In the genomic region with DNA sequence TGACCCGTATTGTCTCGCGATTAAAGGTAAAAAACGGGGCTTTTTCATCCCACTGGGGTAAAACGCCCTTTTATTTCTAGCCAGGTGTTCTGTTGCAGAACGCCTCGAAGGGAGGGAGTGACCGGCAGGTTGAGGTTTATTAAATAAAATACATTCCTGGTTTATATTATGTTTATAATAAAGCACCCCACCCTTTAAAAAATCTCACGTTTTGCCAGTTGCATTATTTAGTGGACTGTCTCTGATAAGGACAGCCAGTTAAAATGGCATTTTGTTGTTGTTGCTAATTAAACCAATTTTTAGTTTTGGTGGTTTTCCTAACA, we compare ENCODE assay signal across 9 cellular contexts. TPM values are rescaled to one million over a fixed set of nuclear protein-coding genes. Genes with fewer than 3 reads are reported as not detected.
DNase-seq lines count a peak whose midpoint lies in the region; ATAC-seq, FAIRE-seq and TF ChIP-seq lines count a peak whose summit lies in the region.
"Had no signal": no experiment of that assay in that cellular context is flagged by ENCODE, and none has a peak within 500 bp of the region (broad histone marks: within the 10 kb centered on the region; RNA-seq: fewer than 3 reads in every experiment).

No MANE protein-coding gene starts in this region.

- no peaks in the 10 kb centered on the region for H3K27me3 ChIP-seq in CD8-positive, alpha-beta T cell (ENCODE audit: insufficient read depth, low read length)
- H3K27me3 ChIP-seq in RWPE2 (ENCODE audit: insufficient read depth, poor library complexity, severe bottlenecking), result no peaks in the 10 kb centered on the region
- H3K27me3 ChIP-seq in esophagus muscularis mucosa, result no peaks in the 10 kb centered on the region
- H3K27me3 ChIP-seq in parathyroid adenoma (ENCODE audit: control insufficient read depth, insufficient read depth, low read length), result no peaks in the 10 kb centered on the region

- no peak overlapping the region for H3K9ac ChIP-seq in parathyroid adenoma

- H3K4me3 Mint-ChIP-seq in CD8-positive, alpha-beta T cell, result peak overlapping the region; percentile 97

- H3K36me3 ChIP-seq in CD8-positive, alpha-beta T cell (ENCODE audit: insufficient read depth, low read length), result no peaks in the 10 kb centered on the region
- peaks cover 15% of the 10 kb centered on the region for H3K36me3 ChIP-seq in RWPE2 (ENCODE audit: low read depth)
- peaks cover 19 to 31% (median 24%) of the 10 kb centered on the region in 4 donors for H3K36me3 ChIP-seq in esophagus muscularis mucosa
- H3K36me3 ChIP-seq in parathyroid adenoma (ENCODE audit: control insufficient read depth, insufficient read depth, low read length), result no peaks in the 10 kb centered on the region

- H3K9me3 Mint-ChIP-seq in CD8-positive, alpha-beta T cell, result peaks cover 33% of the 10 kb centered on the region

- CTCF ChIA-PET in CD8-positive, alpha-beta T cell (lab: Charles Lee), result no interaction called here

- peak overlapping the region; percentile 70 for H2AFZ ChIP-seq in parathyroid adenoma

- peaks cover 51% of the 10 kb centered on the region for H3K36me3 Mint-ChIP-seq in CD8-positive, alpha-beta T cell

- DNase-seq in CD8-positive, alpha-beta T cell, result no peak
- DNase-seq in RWPE2 (ENCODE audit: low spot score) (no peak), esophagus muscularis mucosa (ENCODE audit: extremely low spot score) (no peak), RCC 7860 (ENCODE audit: low spot score) (no peak), DMS 273 (lab: John Stamatoyannopoulos, UW; ENCODE audit: unreplicated experiment) (no peak), NCI-H187 (lab: John Stamatoyannopoulos, UW) (no peak)
- DNase-seq: NCI-H1105 treated with DMSO at 0.1 percent for 48 hours had no signal

- peak overlapping the region; percentile 76 for H3K27ac ChIP-seq in CD8-positive, alpha-beta T cell (ENCODE audit: low read depth, low read length)
- H3K27ac ChIP-seq in RWPE2 (ENCODE audit: poor library complexity, severe bottlenecking) (peak overlapping the region; percentile 54), esophagus muscularis mucosa (replicated peaks in 1 of 4) (peak overlapping the region; percentile 70 to 90 (median 76)), parathyroid adenoma (peak overlapping the region; percentile 57)

- intact Hi-C loops in CD8-positive, alpha-beta T cell (cut with DNase I, micrococcal nuclease), result loop anchor here (1.0 to 2.0 kb wide), 8 partner anchors 24 to 419 kb away; a partner anchor contains a TSS
- intact Hi-C loops in esophagus muscularis mucosa (cut with DNase I), result loop anchor here (2.0 to 5.0 kb wide), 3 partner anchors 25 to 800 kb away; a partner anchor contains a TSS

- peaks cover 4% of the 10 kb centered on the region for H3K9me3 ChIP-seq in CD8-positive, alpha-beta T cell (ENCODE audit: low read length)
- peaks cover 7% of the 10 kb centered on the region for H3K9me3 ChIP-seq in RWPE2 (ENCODE audit: severe bottlenecking)
- peaks cover 0 to 49% (median 35%) of the 10 kb centered on the region in 4 donors for H3K9me3 ChIP-seq in esophagus muscularis mucosa
- no peaks in the 10 kb centered on the region for H3K9me3 ChIP-seq in parathyroid adenoma (ENCODE audit: control insufficient read depth, low read length)

- peaks cover 17% of the 10 kb centered on the region for H3K4me1 Mint-ChIP-seq in CD8-positive, alpha-beta T cell (ENCODE audit: low read depth)

- POLR2A ChIA-PET in CD8-positive, alpha-beta T cell (lab: Charles Lee), result interaction anchor here (0.9 to 1.7 kb wide), 5 partner anchors 9 to 308 kb away, joined by 3 to 6 read pairs (median 3); a partner anchor contains a TSS

- no peak for TF ChIP-seq EP300 in esophagus muscularis mucosa (IDR thresholded peaks at IDR 0.05)

- no peak for TF ChIP-seq CTCF in CD8-positive, alpha-beta T cell (IDR thresholded peaks at IDR 0.05)
- TF ChIP-seq CTCF in RWPE2 (IDR thresholded peaks at IDR 0.05; ENCODE audit: poor library complexity, severe bottlenecking) (no peak), esophagus muscularis mucosa (IDR thresholded peaks at IDR 0.05) (no peak), parathyroid adenoma (IDR thresholded peaks at IDR 0.05) (no peak)

- H3K79me2 ChIP-seq in parathyroid adenoma, result no peaks in the 10 kb centered on the region

- WGBS in esophagus muscularis mucosa, result under 1% methylated on average over 9 of the region's 9 CpGs

- peak overlapping the region; percentile 98 for H3K27ac Mint-ChIP-seq in CD8-positive, alpha-beta T cell

- TF ChIP-seq POLR2A in esophagus muscularis mucosa (IDR thresholded peaks at IDR 0.05; ENCODE audit: low read depth), result no peak

- H3K4me1 ChIP-seq in CD8-positive, alpha-beta T cell (ENCODE audit: insufficient read depth, low read length), result peaks cover 3% of the 10 kb centered on the region
- H3K4me1 ChIP-seq in RWPE2 (ENCODE audit: insufficient read depth, poor library complexity, severe bottlenecking), result no peaks in the 10 kb centered on the region
- peaks cover 5 to 25% (median 16%) of the 10 kb centered on the region in 4 donors for H3K4me1 ChIP-seq in esophagus muscularis mucosa
- no peaks in the 10 kb centered on the region for H3K4me1 ChIP-seq in parathyroid adenoma

- H3K4me2 ChIP-seq in parathyroid adenoma (ENCODE audit: low read length), result peak overlapping the region; percentile 78

- peak overlapping the region; percentile 97 for H3K4me3 ChIP-seq in CD8-positive, alpha-beta T cell (ENCODE audit: low read depth, low read length)
- H3K4me3 ChIP-seq in RWPE2 (ENCODE audit: severe bottlenecking), result peak overlapping the region; percentile 44
- H3K4me3 ChIP-seq in esophagus muscularis mucosa, result peak overlapping the region; percentile 69 to 82 (median 74)
- H3K4me3 ChIP-seq in parathyroid adenoma (ENCODE audit: low read depth, low read length), result peak overlapping the region; percentile 99

- no peak for FAIRE-seq in RCC 7860 (lab: Jason Lieb, UNC)

- ATAC-seq in CD8-positive, alpha-beta T cell, result no peak
- no peak for ATAC-seq in RWPE2 (ENCODE audit: low read depth)
- no peak for ATAC-seq in GM21737 (IDR thresholded peaks at IDR 0.05; ENCODE audit: unreplicated experiment)

- H3K27me3 Mint-ChIP-seq in CD8-positive, alpha-beta T cell (ENCODE audit: low read depth), result no peaks in the 10 kb centered on the region

RNA-seq across cellular contexts. Expression of a gene that starts 25.1 kb away (rescaled TPM):
- total RNA-seq in CD8-positive, alpha-beta T cell, result 1 to 10 TPM; 1.5 to 2.7 TPM
- total RNA-seq in esophagus muscularis mucosa, result 1 to 10 TPM; 1.3 to 2.4 (median 2.0) TPM

RNA-seq across cellular contexts. Expression of a gene that starts 40.4 kb away (rescaled TPM):
- total RNA-seq in CD8-positive, alpha-beta T cell, result 1 to 10 TPM; 2.1 to 3.6 TPM
- total RNA-seq in esophagus muscularis mucosa, result 10 to 100 TPM in 1 of 4 donors, 1 to 10 TPM in 3; 5.8 to 11.1 (median 7.8) TPM

RNA-seq across cellular contexts. Expression of a gene that starts 52.9 kb away (rescaled TPM):
- 1 to 10 TPM; 7.8 to 8.0 TPM for total RNA-seq in CD8-positive, alpha-beta T cell
- total RNA-seq in esophagus muscularis mucosa, result 1 to 10 TPM; 3.0 to 6.6 (median 4.3) TPM

Comparison
In these comparisons a context has a peak if more than half of its experiments do, and no peak if none do; other contexts are left out.
1. H3K4me3 ChIP-seq: peak in every context shown above with its lines; median percentile 99 in parathyroid adenoma; 97 in CD8-positive, alpha-beta T cell; 74 in esophagus muscularis mucosa; 44 in RWPE2.